Comparison of ENCODE assay signal across 28 cellular contexts in genomic region chr18:13332874-13333273, GRCh38.
"Had no signal": no experiment of that assay in that cellular context is flagged by ENCODE, and none has a peak within 500 bp of the region (broad histone marks: within the 10 kb centered on the region; RNA-seq: fewer than 3 reads in every experiment).

No MANE protein-coding gene starts in this region.

- H3K36me3 Mint-ChIP-seq: stimulated activated effector memory CD8-positive, alpha-beta T cell treated with anti-CD3 and anti-CD28 coated beads, Interleukin-12 subunit alpha, Interleukin-12 subunit beta, amount 100 ng/mL, for 72 hours; stimulated activated memory B cell treated with anti-CD40 and anti-IgM and Interleukin-4, amounts not matched to agents 10 μg/mL and 1 μg/mL and 100 μg/mL, for 72 hours; stimulated activated naive B cell treated with anti-CD40 and anti-IgM and Interleukin-4, amounts not matched to agents 10 μg/mL and 1 μg/mL and 100 μg/mL, for 72 hours; type B pancreatic cell had no signal

- H3K36me3 ChIP-seq: stomach, suprapubic skin, thoracic aorta, thyroid gland, tibial artery, tibial nerve, transverse colon, upper lobe of left lung, upper lobe of right lung, uterus, vagina had no signal

- H3K27ac ChIP-seq: stomach, suprapubic skin, testis, thoracic aorta, thyroid gland, tibial artery, tibial nerve, transverse colon, upper lobe of left lung, upper lobe of right lung, uterus, vagina had no signal

- H3K9me3 ChIP-seq: suprapubic skin, testis, thoracic aorta, thyroid gland, transverse colon, upper lobe of left lung, upper lobe of right lung, uterus, vagina had no signal

- H3K27ac Mint-ChIP-seq: stimulated activated effector memory CD8-positive, alpha-beta T cell treated with anti-CD3 and anti-CD28 coated beads, Interleukin-12 subunit alpha, Interleukin-12 subunit beta, amount 100 ng/mL, for 72 hours; stimulated activated memory B cell treated with anti-CD40 and anti-IgM and Interleukin-4, amounts not matched to agents 10 μg/mL and 1 μg/mL and 100 μg/mL, for 72 hours; stimulated activated naive B cell treated with anti-CD40 and anti-IgM and Interleukin-4, amounts not matched to agents 10 μg/mL and 1 μg/mL and 100 μg/mL, for 72 hours; stimulated activated naive CD8-positive, alpha-beta T cell treated with anti-CD3 and anti-CD28 coated beads, Interleukin-15, amount 100 ng/mL, for 72 hours; stimulated activated naive CD8-positive, alpha-beta T cell treated with anti-CD3 and anti-CD28 coated beads, Interleukin-15, Interleukin-2, amounts not matched to agents 100 ng/mL and 50 ng/mL, for 24 hours; type B pancreatic cell had no signal

- H3K4me3 Mint-ChIP-seq: stimulated activated effector memory CD8-positive, alpha-beta T cell treated with anti-CD3 and anti-CD28 coated beads, Interleukin-12 subunit alpha, Interleukin-12 subunit beta, amount 100 ng/mL, for 72 hours; stimulated activated memory B cell treated with anti-CD40 and anti-IgM and Interleukin-4, amounts not matched to agents 10 μg/mL and 1 μg/mL and 100 μg/mL, for 72 hours; stimulated activated naive B cell treated with anti-CD40 and anti-IgM and Interleukin-4, amounts not matched to agents 10 μg/mL and 1 μg/mL and 100 μg/mL, for 72 hours; stimulated activated naive CD8-positive, alpha-beta T cell treated with anti-CD3 and anti-CD28 coated beads, Interleukin-15, amount 100 ng/mL, for 72 hours; stimulated activated naive CD8-positive, alpha-beta T cell treated with anti-CD3 and anti-CD28 coated beads, Interleukin-15, Interleukin-2, amounts not matched to agents 100 ng/mL and 50 ng/mL, for 24 hours; type B pancreatic cell had no signal

- H3K27me3 ChIP-seq: stomach, suprapubic skin, testis, thyroid gland, tibial artery, tibial nerve, transverse colon, upper lobe of left lung, upper lobe of right lung, uterus, vagina had no signal

- H3K4me1 Mint-ChIP-seq: stimulated activated effector memory CD8-positive, alpha-beta T cell treated with anti-CD3 and anti-CD28 coated beads, Interleukin-12 subunit alpha, Interleukin-12 subunit beta, amount 100 ng/mL, for 72 hours; stimulated activated memory B cell treated with anti-CD40 and anti-IgM and Interleukin-4, amounts not matched to agents 10 μg/mL and 1 μg/mL and 100 μg/mL, for 72 hours had no signal

- H3K9me3 Mint-ChIP-seq: stimulated activated effector memory CD8-positive, alpha-beta T cell treated with anti-CD3 and anti-CD28 coated beads, Interleukin-12 subunit alpha, Interleukin-12 subunit beta, amount 100 ng/mL, for 72 hours; type B pancreatic cell had no signal

- ATAC-seq: stimulated activated effector memory CD8-positive, alpha-beta T cell treated with anti-CD3 and anti-CD28 coated beads, Interleukin-12 subunit alpha, Interleukin-12 subunit beta, amount 100 ng/mL, for 72 hours; stimulated activated memory B cell treated with anti-CD40 and anti-IgM and Interleukin-4, amounts not matched to agents 10 μg/mL and 1 μg/mL and 100 μg/mL, for 72 hours; stimulated activated naive B cell treated with anti-CD40 and anti-IgM and Interleukin-4, amounts not matched to agents 10 μg/mL and 1 μg/mL and 100 μg/mL, for 72 hours; stimulated activated naive CD8-positive, alpha-beta T cell treated with anti-CD3 and anti-CD28 coated beads, Interleukin-15, amount 100 ng/mL, for 72 hours; stimulated activated naive CD8-positive, alpha-beta T cell treated with anti-CD3 and anti-CD28 coated beads, Interleukin-15, Interleukin-2, amounts not matched to agents 100 U/mL and 50 U/mL, for 24 hours; upper lobe of right lung had no signal

- DNase-seq: stimulated activated CD4-positive, alpha-beta T cell treated with anti-CD3 and anti-CD28 coated beads, Interleukin-2, amount 100 ng/mL, for 48 hours; stimulated activated CD4-positive, alpha-beta T cell treated with anti-CD3 and anti-CD28 coated beads, Interleukin-4, amount 100 ng/mL, for 1 hour; stimulated activated CD4-positive, alpha-beta T cell treated with anti-CD3 and anti-CD28 coated beads, Interleukin-4, amount 100 ng/mL, for 24 hours; stimulated activated CD4-positive, alpha-beta T cell treated with anti-CD3 and anti-CD28 coated beads, Interleukin-4, amount 100 ng/mL, for 4 hours; stimulated activated CD8-positive, alpha-beta memory T cell treated with anti-CD3 and anti-CD28 coated beads, Interleukin-4, amount 100 ng/mL, for 48 hours; stimulated activated naive B cell treated with anti-CD40 and anti-IgM and Interleukin-4, amounts not matched to agents 10 μg/mL and 1 μg/mL and 100 μg/mL, for 72 hours; stimulated activated naive CD4-positive, alpha-beta T cell; stimulated activated naive CD4-positive, alpha-beta T cell treated with Interleukin-2 at 50 U/mL for 16 hours; stimulated activated naive CD8-positive, alpha-beta T cell treated with anti-CD3 and anti-CD28 coated beads, Interleukin-15, amount 100 ng/mL, for 72 hours; stimulated activated naive CD8-positive, alpha-beta T cell treated with anti-CD3 and anti-CD28 coated beads, Interleukin-15, Interleukin-2, amounts not matched to agents 100 U/mL and 50 U/mL, for 24 hours; stomach; substantia nigra; testis; thyroid gland; tibial artery; transverse colon; trophoblast cell; upper lobe of left lung; upper lobe of right lung; uterus had no signal

- H3K4me3 ChIP-seq: stomach, suprapubic skin, testis, thoracic aorta, thyroid gland, tibial artery, tibial nerve, transverse colon, upper lobe of left lung, upper lobe of right lung, uterus, vagina had no signal

- H3K27me3 Mint-ChIP-seq: stimulated activated naive B cell treated with anti-CD40 and anti-IgM and Interleukin-4, amounts not matched to agents 10 μg/mL and 1 μg/mL and 100 μg/mL, for 72 hours; stimulated activated naive CD8-positive, alpha-beta T cell treated with anti-CD3 and anti-CD28 coated beads, Interleukin-15, amount 100 ng/mL, for 72 hours; stimulated activated naive CD8-positive, alpha-beta T cell treated with anti-CD3 and anti-CD28 coated beads, Interleukin-15, Interleukin-2, amounts not matched to agents 100 ng/mL and 50 ng/mL, for 24 hours had no signal

- H3K4me1 ChIP-seq: stomach, suprapubic skin, testis, thyroid gland, tibial nerve, upper lobe of left lung, upper lobe of right lung, uterus had no signal
